16 cellular contexts compared by ENCODE assay signal in genomic region chr1:234537236-234537635, GRCh38. TPM values are rescaled to one million over a fixed set of nuclear protein-coding genes. Genes with fewer than 3 reads are reported as not detected.
DNase-seq lines count a peak whose midpoint lies in the region; ATAC-seq and TF ChIP-seq lines count a peak whose summit lies in the region.
"Had no signal": no experiment of that assay in that cellular context is flagged by ENCODE, and none has a peak within 500 bp of the region (broad histone marks: within the 10 kb centered on the region; RNA-seq: fewer than 3 reads in every experiment).

No MANE protein-coding gene starts in this region.

- TF ChIP-seq EP300 in upper lobe of left lung (IDR thresholded peaks at IDR 0.05): no peak

- CTCF ChIA-PET in MCF 10A (lab: Yijun Ruan, JAX): interaction anchor here (1.3 to 3.0 kb wide), 6 partner anchors 11 to 67 kb away, joined by 3 to 18 read pairs (median 4); no protein-coding TSS in a partner anchor
- CTCF ChIA-PET in activated naive CD4-positive, alpha-beta T cell treated with anti-CD3 and anti-CD28 coated beads for 36 hours (lab: Charles Lee): no interaction called here

- 65% methylated on average over 5 of the region's 5 CpGs for WGBS in right cardiac atrium
- WGBS in prostate gland: 38% methylated on average over 5 of the region's 5 CpGs
- WGBS in upper lobe of left lung, 2 donors: 87 to 91% methylated on average over 5 of the region's 5 CpGs

- no peaks in the 10 kb centered on the region for H3K9me3 Mint-ChIP-seq in MCF 10A (ENCODE audit: unreplicated experiment)
- no peaks in the 10 kb centered on the region for H3K9me3 Mint-ChIP-seq in activated naive CD4-positive, alpha-beta T cell treated with anti-CD3 and anti-CD28 coated beads for 36 hours
- H3K9me3 Mint-ChIP-seq: activated B cell treated with CpG ODN at 0.5 μM for 24 hours; T-helper 1 cell treated with Interleukin-12 subunit alpha and Interleukin-12 subunit beta and Interleukin-4 antibody, amounts not matched to agents 30 μg/mL and 1 μg/mL, for 36 hours had no signal

- H3K36me3 ChIP-seq in breast epithelium (no peaks in the 10 kb centered on the region), prostate gland (no peaks in the 10 kb centered on the region), upper lobe of left lung (no peaks in the 10 kb centered on the region)

- no peaks in the 10 kb centered on the region for H3K27me3 Mint-ChIP-seq in MCF 10A (ENCODE audit: insufficient read depth, unreplicated experiment)
- H3K27me3 Mint-ChIP-seq in activated naive CD4-positive, alpha-beta T cell treated with anti-CD3 and anti-CD28 coated beads for 36 hours (ENCODE audit: low read depth): no peaks in the 10 kb centered on the region
- H3K27me3 Mint-ChIP-seq: activated B cell treated with CpG ODN at 0.5 μM for 24 hours had no signal

- TF ChIP-seq CTCF in breast epithelium (IDR thresholded peaks at IDR 0.05): no peak
- TF ChIP-seq CTCF in MCF 10A (IDR thresholded peaks at IDR 0.05; ENCODE audit: unreplicated experiment): no peak
- no peak for TF ChIP-seq CTCF in prostate gland (IDR thresholded peaks at IDR 0.05)
- no peak for TF ChIP-seq CTCF in upper lobe of left lung (IDR thresholded peaks at IDR 0.05)

- POLR2A ChIA-PET in MCF 10A (lab: Yijun Ruan, JAX): interaction anchor here (0.8 to 19.7 kb wide), 8 partner anchors 16 to 542 kb away, joined by 3 to 467 read pairs (median 72); partner anchors contain the start of genes IRF2BP2 and TARBP1

- ATAC-seq in right cardiac atrium (no peak), upper lobe of left lung (ENCODE audit: low FRiP score in 2 of 2) (no peak), GM21381 (IDR thresholded peaks at IDR 0.05; ENCODE audit: unreplicated experiment) (no peak)

- H3K4me3 ChIP-seq in breast epithelium: no peak overlapping the region
- H3K4me3 ChIP-seq in right cardiac atrium (ENCODE audit: low read length): no peak overlapping the region
- H3K4me3 ChIP-seq in prostate gland: no peak overlapping the region
- no peak overlapping the region for H3K4me3 ChIP-seq in upper lobe of left lung

- H3K27me3 ChIP-seq in breast epithelium (no peaks in the 10 kb centered on the region), right cardiac atrium (ENCODE audit: control insufficient read depth, insufficient read depth) (no peaks in the 10 kb centered on the region), prostate gland (replicated peaks; ENCODE audit: insufficient read depth) (no peaks in the 10 kb centered on the region), upper lobe of left lung (no peaks in the 10 kb centered on the region)

- H3K9me3 ChIP-seq in breast epithelium (no peaks in the 10 kb centered on the region), right cardiac atrium (ENCODE audit: control insufficient read depth, low read length) (no peaks in the 10 kb centered on the region), prostate gland (no peaks in the 10 kb centered on the region), upper lobe of left lung (no peaks in the 10 kb centered on the region)

- peaks cover 42% of the 10 kb centered on the region for H3K4me1 Mint-ChIP-seq in MCF 10A (ENCODE audit: insufficient read depth, unreplicated experiment)
- no peaks in the 10 kb centered on the region for H3K4me1 Mint-ChIP-seq in activated naive CD4-positive, alpha-beta T cell treated with anti-CD3 and anti-CD28 coated beads for 36 hours (ENCODE audit: low read depth)
- H3K4me1 Mint-ChIP-seq: CD4-positive, alpha-beta memory T cell had no signal

- BruUV-seq in MCF 10A (replicated peaks; lab: Mats Ljungman, UMichigan): no TSS peak

- H3K36me3 Mint-ChIP-seq in MCF 10A (ENCODE audit: insufficient read depth, unreplicated experiment): no peaks in the 10 kb centered on the region
- no peaks in the 10 kb centered on the region for H3K36me3 Mint-ChIP-seq in activated naive CD4-positive, alpha-beta T cell treated with anti-CD3 and anti-CD28 coated beads for 36 hours (ENCODE audit: low read depth)
- H3K36me3 Mint-ChIP-seq: CD4-positive, alpha-beta memory T cell had no signal

- H3K4me1 ChIP-seq in breast epithelium: peaks cover 11 to 57% of the 10 kb centered on the region in 2 donors
- peaks cover 46% of the 10 kb centered on the region for H3K4me1 ChIP-seq in right cardiac atrium (ENCODE audit: control insufficient read depth, insufficient read depth, low read length)
- H3K4me1 ChIP-seq in prostate gland (replicated peaks): peaks cover 48% of the 10 kb centered on the region
- H3K4me1 ChIP-seq in upper lobe of left lung: peaks cover 50 to 70% (median 51%) of the 10 kb centered on the region in 4 donors

- no peak overlapping the region for H3K27ac Mint-ChIP-seq in MCF 10A (ENCODE audit: low read depth, unreplicated experiment)
- no peak overlapping the region for H3K27ac Mint-ChIP-seq in activated naive CD4-positive, alpha-beta T cell treated with anti-CD3 and anti-CD28 coated beads for 36 hours
- H3K27ac Mint-ChIP-seq: activated B cell treated with CpG ODN at 0.5 μM for 24 hours; CD4-positive, alpha-beta memory T cell; T-helper 1 cell treated with Interleukin-12 subunit alpha and Interleukin-12 subunit beta and Interleukin-4 antibody, amounts not matched to agents 30 μg/mL and 1 μg/mL, for 36 hours had no signal

- TF ChIP-seq POLR2A in breast epithelium (IDR thresholded peaks at IDR 0.05) (no peak), prostate gland (IDR thresholded peaks at IDR 0.05) (no peak), upper lobe of left lung (IDR thresholded peaks at IDR 0.05) (no peak)

- no peak overlapping the region for H3K4me3 Mint-ChIP-seq in MCF 10A (ENCODE audit: unreplicated experiment)
- no peak overlapping the region for H3K4me3 Mint-ChIP-seq in activated naive CD4-positive, alpha-beta T cell treated with anti-CD3 and anti-CD28 coated beads for 36 hours
- H3K4me3 Mint-ChIP-seq: activated B cell treated with CpG ODN at 0.5 μM for 24 hours; CD4-positive, alpha-beta memory T cell; T-helper 1 cell treated with Interleukin-12 subunit alpha and Interleukin-12 subunit beta and Interleukin-4 antibody, amounts not matched to agents 30 μg/mL and 1 μg/mL, for 36 hours had no signal

- intact Hi-C loops in breast epithelium (cut with DNase I; ENCODE audit: low total_unique reads) (loop anchor here (10.0 kb wide), 1 partner anchor 68 kb away; no protein-coding TSS in a partner anchor), MCF 10A (cut with micrococcal nuclease) (no loop called here), right cardiac atrium (cut with DNase I) (loop anchor here in 2 of 4 donors (5.0 to 10.0 kb wide), 5 partner anchors 48 to 458 kb away; no protein-coding TSS in a partner anchor), prostate gland (cut with DNase I) (loop anchor here (5.0 to 10.0 kb wide), 2 partner anchors 45 to 448 kb away; no protein-coding TSS in a partner anchor)
- intact Hi-C loops in activated naive CD4-positive, alpha-beta T cell treated with anti-CD3 and anti-CD28 coated beads for 36 hours (cut with micrococcal nuclease): no loop called here

- DNase-seq in breast epithelium (ENCODE audit: low spot score in 2 of 2) (no peak), MCF 10A (ENCODE audit: unreplicated experiment) (no peak), right cardiac atrium (no peak), prostate gland (ENCODE audit: low spot score) (no peak), upper lobe of left lung (no peak)
- DNase-seq in stimulated activated CD4-positive, alpha-beta T cell treated with anti-CD3 and anti-CD28 coated beads, Interleukin-1b, Interleukin-23, amount 100 ng/mL, for 48 hours: no peak
- no peak for DNase-seq in activated naive CD4-positive, alpha-beta T cell treated with anti-CD3 and anti-CD28 coated beads for 36 hours
- DNase-seq: 8988T; activated B cell treated with CpG ODN at 0.5 μM for 24 hours; activated naive CD4-positive, alpha-beta T cell treated with anti-CD3 and anti-CD28 coated beads, Interleukin-2, amount 50 U/mL, for 16 hours; CD4-positive, alpha-beta memory T cell; IMR-90; retina; stimulated activated CD4-positive, alpha-beta T cell treated with anti-CD3 and anti-CD28 coated beads, Interleukin-4, amount 100 ng/mL, for 24 hours had no signal

- peak overlapping the region; percentile 98 for H3K27ac ChIP-seq in breast epithelium
- peak overlapping the region; percentile 100 for H3K27ac ChIP-seq in right cardiac atrium (ENCODE audit: low read length)
- H3K27ac ChIP-seq in prostate gland: peak overlapping the region; percentile 99 to 100
- peak overlapping the region; percentile 90 to 95 (median 91) for H3K27ac ChIP-seq in upper lobe of left lung

RNA-seq across cellular contexts. Expression of gene TARBP1, which starts 58.3 kb away (rescaled TPM):
- 10 to 100 TPM; 12.3 to 39.2 (median 32.1) TPM for total RNA-seq in breast epithelium
- total RNA-seq in MCF 10A (2022): 45.5 and 52.5 TPM in 2 replicates
- 10 to 100 TPM; 10.7 to 12.0 (median 11.4) TPM for total RNA-seq in right cardiac atrium
- polyA plus RNA-seq in right cardiac atrium: 10.8 TPM
- total RNA-seq in prostate gland: 10 to 100 TPM; 24.8 to 33.0 TPM
- total RNA-seq in upper lobe of left lung: 10 to 100 TPM; 17.6 to 51.2 (median 25.8) TPM
- 10 to 100 TPM; 40.2 to 41.6 TPM for total RNA-seq in activated naive CD4-positive, alpha-beta T cell treated with anti-CD3 and anti-CD28 coated beads for 36 hours

Comparison
In these comparisons a context has a peak if more than half of its experiments do, and no peak if none do; other contexts are left out.
1. intact Hi-C loops: an anchor here in breast epithelium (10.0 kb wide) and prostate gland (5.0 to 10.0 kb wide); none called in MCF 10A and activated naive CD4-positive, alpha-beta T cell treated with anti-CD3 and anti-CD28 coated beads for 36 hours.